Comparison of ENCODE assay signal across 26 cellular contexts in the genomic region with DNA sequence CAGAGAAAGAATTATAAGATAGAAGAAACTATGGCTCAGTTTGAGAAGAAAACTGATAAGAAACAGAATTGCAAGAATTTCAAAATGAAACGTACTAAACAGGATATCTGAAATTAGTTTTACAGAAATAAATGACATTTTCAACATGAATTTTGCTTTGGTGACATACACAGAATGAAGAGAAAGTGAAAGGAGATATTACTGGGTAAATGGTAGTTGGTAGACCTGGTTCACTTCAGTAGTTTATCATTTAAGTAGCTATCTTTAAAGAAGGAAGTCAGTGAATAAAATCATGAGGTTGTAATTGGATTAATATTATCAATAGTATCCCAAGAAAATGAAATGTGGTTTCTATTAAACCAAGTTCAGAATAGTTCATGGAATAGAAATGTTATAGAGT.
"Had no signal": no experiment of that assay in that cellular context is flagged by ENCODE, and none has a peak within 500 bp of the region (broad histone marks: within the 10 kb centered on the region; RNA-seq: fewer than 3 reads in every experiment).

No MANE protein-coding gene starts in this region.

- H3K27me3 Mint-ChIP-seq: naive B cell; stimulated activated naive B cell treated with anti-CD40 and anti-IgM and Interleukin-4, amounts not matched to agents 10 μg/mL and 1 μg/mL and 100 μg/mL, for 72 hours had no signal

- H2AFZ ChIP-seq: hepatocyte, neural progenitor cell, parathyroid adenoma had no signal

- H3K4me2 ChIP-seq: hepatocyte, neural progenitor cell, smooth muscle cell had no signal

- H3K27ac Mint-ChIP-seq: mesothelial cell of epicardium; naive B cell; natural killer cell; nephron progenitor cell; neural progenitor cell; stimulated activated naive B cell treated with anti-CD40 and anti-IgM and Interleukin-4, amounts not matched to agents 10 μg/mL and 1 μg/mL and 100 μg/mL, for 72 hours had no signal

- H3K9me3 ChIP-seq: left ventricle myocardium inferior, neutrophil, psoas muscle, right lobe of liver, stomach, testis, thyroid gland, transverse colon, upper lobe of left lung had no signal

- ATAC-seq: natural killer cell; psoas muscle; right lobe of liver; stimulated activated naive B cell treated with anti-CD40 and anti-IgM and Interleukin-4, amounts not matched to agents 10 μg/mL and 1 μg/mL and 100 μg/mL, for 72 hours; stimulated activated naive CD8-positive, alpha-beta T cell treated with anti-CD3 and anti-CD28 coated beads, Interleukin-15, Interleukin-2, amounts not matched to agents 100 U/mL and 50 U/mL, for 24 hours had no signal

- H3K36me3 ChIP-seq: left ventricle myocardium inferior, neural progenitor cell, neutrophil, right lobe of liver, stomach, thyroid gland, transverse colon, upper lobe of left lung had no signal

- H3K4me3 ChIP-seq: hepatocyte, left ventricle myocardium inferior, lung, neural progenitor cell, psoas muscle, right lobe of liver, smooth muscle cell, stomach, testis, thyroid gland, transverse colon, upper lobe of left lung had no signal

- H3K4me1 ChIP-seq: left ventricle myocardium inferior, neural progenitor cell, parathyroid adenoma, psoas muscle, right lobe of liver, stomach, testis, thyroid gland, transverse colon, upper lobe of left lung had no signal

- H3K27ac ChIP-seq: hepatocyte, left ventricle myocardium inferior, neural progenitor cell, neutrophil, parathyroid adenoma, psoas muscle, right lobe of liver, stomach, testis, thyroid gland, transverse colon, upper lobe of left lung had no signal

- H3K36me3 Mint-ChIP-seq: mesothelial cell of epicardium; naive B cell; natural killer cell; neural progenitor cell; stimulated activated naive B cell treated with anti-CD40 and anti-IgM and Interleukin-4, amounts not matched to agents 10 μg/mL and 1 μg/mL and 100 μg/mL, for 72 hours had no signal

- H3K4me3 Mint-ChIP-seq: mesothelial cell of epicardium; naive B cell; natural killer cell; nephron progenitor cell; neural progenitor cell; stimulated activated naive B cell treated with anti-CD40 and anti-IgM and Interleukin-4, amounts not matched to agents 10 μg/mL and 1 μg/mL and 100 μg/mL, for 72 hours had no signal

- H3K4me1 Mint-ChIP-seq: mesothelial cell of epicardium; naive B cell; natural killer cell; nephron progenitor cell; neural progenitor cell; stimulated activated naive B cell treated with anti-CD40 and anti-IgM and Interleukin-4, amounts not matched to agents 10 μg/mL and 1 μg/mL and 100 μg/mL, for 72 hours had no signal

- H3K27me3 ChIP-seq: hepatocyte, neural progenitor cell, neutrophil, right lobe of liver, stomach, testis, thyroid gland, transverse colon, upper lobe of left lung had no signal

- H3K79me2 ChIP-seq: hepatocyte, parathyroid adenoma had no signal

- H3K9me3 Mint-ChIP-seq: mesothelial cell of epicardium; naive B cell; nephron progenitor cell; neural progenitor cell; stimulated activated naive B cell treated with anti-CD40 and anti-IgM and Interleukin-4, amounts not matched to agents 10 μg/mL and 1 μg/mL and 100 μg/mL, for 72 hours had no signal

- DNase-seq: islet precursor cell; left ventricle myocardium inferior; naive B cell; natural killer cell; nephron progenitor cell; occipital lobe; psoas muscle; right lobe of liver; stimulated activated CD4-positive, alpha-beta T cell treated with anti-CD3 and anti-CD28 coated beads, Interleukin-1b, Interleukin-23, amount 100 ng/mL, for 48 hours; stimulated activated CD4-positive, alpha-beta T cell treated with anti-CD3 and anti-CD28 coated beads, Interleukin-2, amount 100 ng/mL, for 48 hours; stimulated activated CD4-positive, alpha-beta T cell treated with anti-CD3 and anti-CD28 coated beads, Interleukin-4, amount 100 ng/mL, for 4 hours; stimulated activated CD8-positive, alpha-beta memory T cell treated with anti-CD3 and anti-CD28 coated beads, Interleukin-4, amount 100 ng/mL, for 48 hours; stimulated activated naive B cell treated with anti-CD40 and anti-IgM and Interleukin-4, amounts not matched to agents 10 μg/mL and 1 μg/mL and 100 μg/mL, for 72 hours; stimulated activated naive CD8-positive, alpha-beta T cell treated with anti-CD3 and anti-CD28 coated beads, Interleukin-15, Interleukin-2, amounts not matched to agents 100 U/mL and 50 U/mL, for 24 hours; stomach; testis; thyroid gland; transverse colon; upper lobe of left lung had no signal

- H3K9ac ChIP-seq: neural progenitor cell, parathyroid adenoma had no signal
